In genomic region chr21:31729622-31730343, GRCh38 we compare ENCODE assay signal across 10 cellular contexts. TPM values are rescaled to one million over a fixed set of nuclear protein-coding genes. Genes with fewer than 3 reads are reported as not detected.
A peak's percentile ranks its signal among the peaks of the same experiment; 100 is the strongest.
DNase-seq lines count a peak whose midpoint lies in the region; ATAC-seq and TF ChIP-seq lines count a peak whose summit lies in the region.
"Had no signal": no experiment of that assay in that cellular context is flagged by ENCODE, and none has a peak within 500 bp of the region (broad histone marks: within the 10 kb centered on the region; RNA-seq: fewer than 3 reads in every experiment).

No MANE protein-coding gene starts in this region.

- H3K4me3 ChIP-seq in AG10803 (ENCODE audit: low read length) (peak overlapping the region; percentile 70), HL-60 (replicated peaks; ENCODE audit: insufficient read depth, low read length) (peak overlapping the region; percentile 85), coronary artery (peak overlapping the region; percentile 94)
- H3K4me3 ChIP-seq in naive thymus-derived CD4-positive, alpha-beta T cell (ENCODE audit: low read length), result peak overlapping the region; percentile 57

- CTCF ChIA-PET in naive thymus-derived CD4-positive, alpha-beta T cell (lab: Charles Lee), result interaction anchor here (1.2 kb wide), 1 partner anchor 30 kb away, joined by 3 read pairs; no protein-coding TSS in a partner anchor

- no peaks in the 10 kb centered on the region for H3K9me3 ChIP-seq in naive thymus-derived CD4-positive, alpha-beta T cell (ENCODE audit: control insufficient read depth in 2 of 3, low read length in 3 of 3)

- H3K27me3 Mint-ChIP-seq in naive thymus-derived CD4-positive, alpha-beta T cell, result no peaks in the 10 kb centered on the region

- POLR2A ChIA-PET in naive thymus-derived CD4-positive, alpha-beta T cell (lab: Charles Lee), result interaction anchor here (0.7 to 1.0 kb wide), 2 partner anchors 69 to 75 kb away, joined by 3 read pairs; no protein-coding TSS in a partner anchor

- no peak for ATAC-seq in naive thymus-derived CD4-positive, alpha-beta T cell
- ATAC-seq in HG03432 (IDR thresholded peaks at IDR 0.05; ENCODE audit: unreplicated experiment), result no peak
- no peak for ATAC-seq in activated naive CD4-positive, alpha-beta T cell treated with anti-CD3 and anti-CD28 coated beads, Interleukin-2, amount 50 U/mL, for 72 hours

- no peaks in the 10 kb centered on the region for H3K9me3 Mint-ChIP-seq in naive thymus-derived CD4-positive, alpha-beta T cell
- no peaks in the 10 kb centered on the region for H3K9me3 Mint-ChIP-seq in activated naive CD4-positive, alpha-beta T cell treated with anti-CD3 and anti-CD28 coated beads, Interleukin-2, amount 50 U/mL, for 72 hours

- TF ChIP-seq CTCF in AG10803 (conservative IDR thresholded peaks at IDR 0.05; ENCODE audit: low read length) (no peak), HL-60 (IDR thresholded peaks at IDR 0.05; ENCODE audit: insufficient read depth, low read length) (no peak), coronary artery (IDR thresholded peaks at IDR 0.05) (no peak)

- H3K36me3 ChIP-seq in naive thymus-derived CD4-positive, alpha-beta T cell (ENCODE audit: control insufficient read depth in 2 of 3, insufficient read depth in 3 of 3, low read length in 3 of 3), result peaks cover 0 to 4% (median 0%) of the 10 kb centered on the region in 3 experiments

- peaks cover 35 to 46% of the 10 kb centered on the region in 2 donors for H3K4me1 ChIP-seq in naive thymus-derived CD4-positive, alpha-beta T cell (ENCODE audit: control insufficient read depth in 2 of 2, insufficient read depth in 2 of 2, low read length in 2 of 2)

- H3K27ac ChIP-seq in HL-60 (replicated peaks) (no peak overlapping the region; the same call in 1 of the 2 replicates), coronary artery (no peak overlapping the region)
- peak overlapping the region; percentile 95 for H3K27ac ChIP-seq in naive thymus-derived CD4-positive, alpha-beta T cell (ENCODE audit: low read depth, low read length)

- DNase-seq in AG10803 (ENCODE audit: low read depth) (no peak), HL-60 (ENCODE audit: low read depth in 1 of 2, low spot score in 1 of 2) (no peak), coronary artery (ENCODE audit: low spot score) (no peak), NCI-H2029 (lab: John Stamatoyannopoulos, UW) (no peak)
- DNase-seq in naive thymus-derived CD4-positive, alpha-beta T cell, result no peak
- no peak for DNase-seq in activated CD4-positive, CD25-positive, alpha-beta regulatory T cell treated with anti-CD3 and anti-CD28 coated beads, Interleukin-2, amount 50 U/mL, for 72 hours
- no peak for DNase-seq in activated naive CD4-positive, alpha-beta T cell treated with anti-CD3 and anti-CD28 coated beads, Interleukin-2, amount 50 U/mL, for 72 hours (ENCODE audit: low spot score in 2 of 2)
- DNase-seq: activated CD4-positive, alpha-beta T cell treated with anti-CD3 and anti-CD28 coated beads for 4 hours; NCI-H1105 had no signal

- peaks cover 8 to 23% (median 13%) of the 10 kb centered on the region in 7 donors for H3K4me1 Mint-ChIP-seq in naive thymus-derived CD4-positive, alpha-beta T cell

- no peaks in the 10 kb centered on the region for H3K27me3 ChIP-seq in HL-60 (ENCODE audit: insufficient read depth, poor library complexity, severe bottlenecking)
- H3K27me3 ChIP-seq in naive thymus-derived CD4-positive, alpha-beta T cell (ENCODE audit: control insufficient read depth in 2 of 2, insufficient read depth in 2 of 2, low read length in 2 of 2), result no peaks in the 10 kb centered on the region

- H3K4me3 Mint-ChIP-seq in naive thymus-derived CD4-positive, alpha-beta T cell, result peak overlapping the region in 4 of 10 donors; percentile 67 to 91 (median 90)

- no peaks in the 10 kb centered on the region for H3K36me3 Mint-ChIP-seq in naive thymus-derived CD4-positive, alpha-beta T cell
- H3K36me3 Mint-ChIP-seq in activated naive CD4-positive, alpha-beta T cell treated with anti-CD3 and anti-CD28 coated beads, Interleukin-2, amount 50 U/mL, for 72 hours, result peaks cover 0 to 6% of the 10 kb centered on the region in 2 donors

- H3K27ac Mint-ChIP-seq in naive thymus-derived CD4-positive, alpha-beta T cell, result peak overlapping the region in 2 of 9 donors; percentile 32 to 90
- no peak overlapping the region for H3K27ac Mint-ChIP-seq in activated naive CD4-positive, alpha-beta T cell treated with anti-CD3 and anti-CD28 coated beads, Interleukin-2, amount 50 U/mL, for 72 hours

- intact Hi-C loops in naive thymus-derived CD4-positive, alpha-beta T cell (cut with micrococcal nuclease), result loop anchor here (1.0 to 5.0 kb wide), 11 partner anchors 8 to 998 kb away; partner anchors contain the start of genes CFAP298 (in 1 of the 2), SYNJ1 (in 1 of the 2) and URB1 (in 1 of the 2)

RNA-seq across cellular contexts. Expression of gene SCAF4, which starts 2.1 kb away (rescaled TPM):
- 10 to 100 TPM; 54.8 to 69.7 (median 64.7) TPM for total RNA-seq in naive thymus-derived CD4-positive, alpha-beta T cell
- polyA plus RNA-seq in naive thymus-derived CD4-positive, alpha-beta T cell, result 10 to 100 TPM; 20.4 to 44.5 TPM
- 10 to 100 TPM; 41.9 to 43.9 TPM for total RNA-seq in activated naive CD4-positive, alpha-beta T cell treated with anti-CD3 and anti-CD28 coated beads, Interleukin-2, amount 50 U/mL, for 72 hours
